In the genomic region with DNA sequence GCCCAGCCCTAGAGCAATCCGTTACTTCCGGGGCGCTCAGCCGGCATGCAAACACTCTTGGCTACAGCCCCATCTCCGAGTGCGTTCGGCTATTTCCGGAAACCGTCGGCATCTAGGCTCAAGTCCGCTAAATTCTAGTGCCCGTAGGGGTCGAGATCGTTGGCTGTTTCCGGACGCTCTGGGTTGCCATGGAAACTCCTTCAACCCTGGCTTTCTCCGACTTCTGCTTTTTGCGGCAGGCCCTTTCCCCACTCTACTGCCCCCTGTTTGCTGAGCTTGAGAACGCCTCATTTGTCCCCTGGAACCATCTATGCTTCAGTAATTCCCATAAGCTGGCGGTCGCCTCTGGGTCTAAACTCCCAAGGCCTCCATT, we compare ENCODE assay signal across 1 cellular context.
TF ChIP-seq lines count a peak whose summit lies in the region.

No MANE protein-coding gene starts in this region.

TF ChIP-seq in K562, 482 proteins besides CTCF, POLR2A, EP300 and RAD21 (continued from another document and continues in another):
- TF ChIP-seq, protein P1, sequence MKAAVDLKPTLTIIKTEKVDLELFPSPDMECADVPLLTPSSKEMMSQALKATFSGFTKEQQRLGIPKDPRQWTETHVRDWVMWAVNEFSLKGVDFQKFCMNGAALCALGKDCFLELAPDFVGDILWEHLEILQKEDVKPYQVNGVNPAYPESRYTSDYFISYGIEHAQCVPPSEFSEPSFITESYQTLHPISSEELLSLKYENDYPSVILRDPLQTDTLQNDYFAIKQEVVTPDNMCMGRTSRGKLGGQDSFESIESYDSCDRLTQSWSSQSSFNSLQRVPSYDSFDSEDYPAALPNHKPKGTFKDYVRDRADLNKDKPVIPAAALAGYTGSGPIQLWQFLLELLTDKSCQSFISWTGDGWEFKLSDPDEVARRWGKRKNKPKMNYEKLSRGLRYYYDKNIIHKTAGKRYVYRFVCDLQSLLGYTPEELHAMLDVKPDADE (conservative IDR thresholded peaks at IDR 0.05; ENCODE audit: control insufficient read depth, low read depth, low read length): 0 out of 2 replicates have a peak, but pooled peaks have one; percentile 11
- TF ChIP-seq SMAD2 (IDR thresholded peaks at IDR 0.05; ENCODE audit: low read depth, low read length) (no peak), PHF8 (IDR thresholded peaks at IDR 0.05; ENCODE audit: borderline replicate concordance, low read length) (no peak), KAT8 (IDR thresholded peaks at IDR 0.05; ENCODE audit: low read depth) (no peak), DIDO1 (tag; IDR thresholded peaks at IDR 0.05; ENCODE audit: low read depth) (no peak), ZC3H8 (IDR thresholded peaks at IDR 0.05) (no peak), SMARCA5 (IDR thresholded peaks at IDR 0.05) (peak; percentile 15; the same call in 1 of the 2 replicates), NR2C2 (CRISPR knock-in tag; IDR thresholded peaks at IDR 0.05) (0 out of 2 replicates have a peak, but pooled peaks have one; percentile 61), NR2C2 (tag; IDR thresholded peaks at IDR 0.05) (peak; percentile 80), MEIS2 (IDR thresholded peaks at IDR 0.05; ENCODE audit: partially characterized antibody) (peak; percentile 24), ZNF217 (CRISPR knock-in tag; IDR thresholded peaks at IDR 0.05) (no peak), ZFP1 (CRISPR knock-in tag; IDR thresholded peaks at IDR 0.05) (no peak), FOXM1 (IDR thresholded peaks at IDR 0.05; ENCODE audit: low read depth) (no peak), FOXM1 (CRISPR knock-in tag; IDR thresholded peaks at IDR 0.05; ENCODE audit: low read depth) (no peak), HNRNPUL1 (IDR thresholded peaks at IDR 0.05; ENCODE audit: low read length) (no peak), COPS2 (conservative IDR thresholded peaks at IDR 0.05) (no peak), ZNF143 (CRISPR knock-in tag; IDR thresholded peaks at IDR 0.05) (no peak), ZNF79 (CRISPR knock-in tag; IDR thresholded peaks at IDR 0.05; ENCODE audit: low read depth) (no peak), FOS (IDR thresholded peaks at IDR 0.05; ENCODE audit: extremely low read depth, insufficient read length) (no peak), NELFE (IDR thresholded peaks at IDR 0.05; ENCODE audit: insufficient read depth, insufficient read length) (no peak), ZNF583 (CRISPR knock-in tag; IDR thresholded peaks at IDR 0.05) (no peak), ZNF140 (CRISPR knock-in tag; IDR thresholded peaks at IDR 0.05) (no peak), HDAC3 (IDR thresholded peaks at IDR 0.05; ENCODE audit: borderline replicate concordance, partially characterized antibody) (no peak), FUS (optimal IDR thresholded peaks at IDR 0.05; ENCODE audit: low read depth, low read length) (no peak), TCFL5 (CRISPR knock-in tag; conservative IDR thresholded peaks at IDR 0.05) (no peak), SNRNP70 (optimal IDR thresholded peaks at IDR 0.05; ENCODE audit: low read depth, low read length) (no peak), ELF2 (CRISPR knock-in tag; IDR thresholded peaks at IDR 0.05) (peak; percentile 83), PCBP2 (IDR thresholded peaks at IDR 0.05; ENCODE audit: low read depth, low read length, poor library complexity, severe bottlenecking) (no peak), SMARCA4 (IDR thresholded peaks at IDR 0.05) (peak; percentile 57), HMG20A (CRISPR knock-in tag; conservative IDR thresholded peaks at IDR 0.05) (no peak), PCBP1 (IDR thresholded peaks at IDR 0.05; ENCODE audit: low read depth, low read length, poor library complexity, severe bottlenecking) (no peak), RAD51 (IDR thresholded peaks at IDR 0.05; ENCODE audit: borderline replicate concordance, low read depth) (peak; percentile 24; the same call in 1 of the 2 replicates), SMC3 (conservative IDR thresholded peaks at IDR 0.05; ENCODE audit: insufficient read depth, low read depth, low read length) (0 out of 2 replicates have a peak, but pooled peaks have one; percentile 18)
- TF ChIP-seq, protein P2, sequence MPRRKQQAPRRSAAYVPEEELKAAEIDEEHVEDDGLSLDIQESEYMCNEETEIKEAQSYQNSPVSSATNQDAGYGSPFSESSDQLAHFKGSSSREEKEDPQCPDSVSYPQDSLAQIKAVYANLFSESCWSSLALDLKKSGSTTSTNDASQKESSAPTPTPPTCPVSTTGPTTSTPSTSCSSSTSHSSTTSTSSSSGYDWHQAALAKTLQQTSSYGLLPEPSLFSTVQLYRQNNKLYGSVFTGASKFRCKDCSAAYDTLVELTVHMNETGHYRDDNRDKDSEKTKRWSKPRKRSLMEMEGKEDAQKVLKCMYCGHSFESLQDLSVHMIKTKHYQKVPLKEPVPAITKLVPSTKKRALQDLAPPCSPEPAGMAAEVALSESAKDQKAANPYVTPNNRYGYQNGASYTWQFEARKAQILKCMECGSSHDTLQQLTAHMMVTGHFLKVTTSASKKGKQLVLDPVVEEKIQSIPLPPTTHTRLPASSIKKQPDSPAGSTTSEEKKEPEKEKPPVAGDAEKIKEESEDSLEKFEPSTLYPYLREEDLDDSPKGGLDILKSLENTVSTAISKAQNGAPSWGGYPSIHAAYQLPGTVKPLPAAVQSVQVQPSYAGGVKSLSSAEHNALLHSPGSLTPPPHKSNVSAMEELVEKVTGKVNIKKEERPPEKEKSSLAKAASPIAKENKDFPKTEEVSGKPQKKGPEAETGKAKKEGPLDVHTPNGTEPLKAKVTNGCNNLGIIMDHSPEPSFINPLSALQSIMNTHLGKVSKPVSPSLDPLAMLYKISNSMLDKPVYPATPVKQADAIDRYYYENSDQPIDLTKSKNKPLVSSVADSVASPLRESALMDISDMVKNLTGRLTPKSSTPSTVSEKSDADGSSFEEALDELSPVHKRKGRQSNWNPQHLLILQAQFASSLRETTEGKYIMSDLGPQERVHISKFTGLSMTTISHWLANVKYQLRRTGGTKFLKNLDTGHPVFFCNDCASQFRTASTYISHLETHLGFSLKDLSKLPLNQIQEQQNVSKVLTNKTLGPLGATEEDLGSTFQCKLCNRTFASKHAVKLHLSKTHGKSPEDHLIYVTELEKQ (CRISPR knock-in tag; IDR thresholded peaks at IDR 0.05): no peak
- TF ChIP-seq, protein P3, sequence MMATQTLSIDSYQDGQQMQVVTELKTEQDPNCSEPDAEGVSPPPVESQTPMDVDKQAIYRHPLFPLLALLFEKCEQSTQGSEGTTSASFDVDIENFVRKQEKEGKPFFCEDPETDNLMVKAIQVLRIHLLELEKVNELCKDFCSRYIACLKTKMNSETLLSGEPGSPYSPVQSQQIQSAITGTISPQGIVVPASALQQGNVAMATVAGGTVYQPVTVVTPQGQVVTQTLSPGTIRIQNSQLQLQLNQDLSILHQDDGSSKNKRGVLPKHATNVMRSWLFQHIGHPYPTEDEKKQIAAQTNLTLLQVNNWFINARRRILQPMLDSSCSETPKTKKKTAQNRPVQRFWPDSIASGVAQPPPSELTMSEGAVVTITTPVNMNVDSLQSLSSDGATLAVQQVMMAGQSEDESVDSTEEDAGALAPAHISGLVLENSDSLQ (IDR thresholded peaks at IDR 0.05): peak; percentile 72
- TF ChIP-seq, protein P4, sequence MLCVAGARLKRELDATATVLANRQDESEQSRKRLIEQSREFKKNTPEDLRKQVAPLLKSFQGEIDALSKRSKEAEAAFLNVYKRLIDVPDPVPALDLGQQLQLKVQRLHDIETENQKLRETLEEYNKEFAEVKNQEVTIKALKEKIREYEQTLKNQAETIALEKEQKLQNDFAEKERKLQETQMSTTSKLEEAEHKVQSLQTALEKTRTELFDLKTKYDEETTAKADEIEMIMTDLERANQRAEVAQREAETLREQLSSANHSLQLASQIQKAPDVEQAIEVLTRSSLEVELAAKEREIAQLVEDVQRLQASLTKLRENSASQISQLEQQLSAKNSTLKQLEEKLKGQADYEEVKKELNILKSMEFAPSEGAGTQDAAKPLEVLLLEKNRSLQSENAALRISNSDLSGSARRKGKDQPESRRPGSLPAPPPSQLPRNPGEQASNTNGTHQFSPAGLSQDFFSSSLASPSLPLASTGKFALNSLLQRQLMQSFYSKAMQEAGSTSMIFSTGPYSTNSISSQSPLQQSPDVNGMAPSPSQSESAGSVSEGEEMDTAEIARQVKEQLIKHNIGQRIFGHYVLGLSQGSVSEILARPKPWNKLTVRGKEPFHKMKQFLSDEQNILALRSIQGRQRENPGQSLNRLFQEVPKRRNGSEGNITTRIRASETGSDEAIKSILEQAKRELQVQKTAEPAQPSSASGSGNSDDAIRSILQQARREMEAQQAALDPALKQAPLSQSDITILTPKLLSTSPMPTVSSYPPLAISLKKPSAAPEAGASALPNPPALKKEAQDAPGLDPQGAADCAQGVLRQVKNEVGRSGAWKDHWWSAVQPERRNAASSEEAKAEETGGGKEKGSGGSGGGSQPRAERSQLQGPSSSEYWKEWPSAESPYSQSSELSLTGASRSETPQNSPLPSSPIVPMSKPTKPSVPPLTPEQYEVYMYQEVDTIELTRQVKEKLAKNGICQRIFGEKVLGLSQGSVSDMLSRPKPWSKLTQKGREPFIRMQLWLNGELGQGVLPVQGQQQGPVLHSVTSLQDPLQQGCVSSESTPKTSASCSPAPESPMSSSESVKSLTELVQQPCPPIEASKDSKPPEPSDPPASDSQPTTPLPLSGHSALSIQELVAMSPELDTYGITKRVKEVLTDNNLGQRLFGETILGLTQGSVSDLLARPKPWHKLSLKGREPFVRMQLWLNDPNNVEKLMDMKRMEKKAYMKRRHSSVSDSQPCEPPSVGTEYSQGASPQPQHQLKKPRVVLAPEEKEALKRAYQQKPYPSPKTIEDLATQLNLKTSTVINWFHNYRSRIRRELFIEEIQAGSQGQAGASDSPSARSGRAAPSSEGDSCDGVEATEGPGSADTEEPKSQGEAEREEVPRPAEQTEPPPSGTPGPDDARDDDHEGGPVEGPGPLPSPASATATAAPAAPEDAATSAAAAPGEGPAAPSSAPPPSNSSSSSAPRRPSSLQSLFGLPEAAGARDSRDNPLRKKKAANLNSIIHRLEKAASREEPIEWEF (CRISPR knock-in tag; IDR thresholded peaks at IDR 0.05): no peak
- TF ChIP-seq, protein P5, sequence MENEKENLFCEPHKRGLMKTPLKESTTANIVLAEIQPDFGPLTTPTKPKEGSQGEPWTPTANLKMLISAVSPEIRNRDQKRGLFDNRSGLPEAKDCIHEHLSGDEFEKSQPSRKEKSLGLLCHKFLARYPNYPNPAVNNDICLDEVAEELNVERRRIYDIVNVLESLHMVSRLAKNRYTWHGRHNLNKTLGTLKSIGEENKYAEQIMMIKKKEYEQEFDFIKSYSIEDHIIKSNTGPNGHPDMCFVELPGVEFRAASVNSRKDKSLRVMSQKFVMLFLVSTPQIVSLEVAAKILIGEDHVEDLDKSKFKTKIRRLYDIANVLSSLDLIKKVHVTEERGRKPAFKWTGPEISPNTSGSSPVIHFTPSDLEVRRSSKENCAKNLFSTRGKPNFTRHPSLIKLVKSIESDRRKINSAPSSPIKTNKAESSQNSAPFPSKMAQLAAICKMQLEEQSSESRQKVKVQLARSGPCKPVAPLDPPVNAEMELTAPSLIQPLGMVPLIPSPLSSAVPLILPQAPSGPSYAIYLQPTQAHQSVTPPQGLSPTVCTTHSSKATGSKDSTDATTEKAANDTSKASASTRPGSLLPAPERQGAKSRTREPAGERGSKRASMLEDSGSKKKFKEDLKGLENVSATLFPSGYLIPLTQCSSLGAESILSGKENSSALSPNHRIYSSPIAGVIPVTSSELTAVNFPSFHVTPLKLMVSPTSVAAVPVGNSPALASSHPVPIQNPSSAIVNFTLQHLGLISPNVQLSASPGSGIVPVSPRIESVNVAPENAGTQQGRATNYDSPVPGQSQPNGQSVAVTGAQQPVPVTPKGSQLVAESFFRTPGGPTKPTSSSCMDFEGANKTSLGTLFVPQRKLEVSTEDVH (IDR thresholded peaks at IDR 0.05; ENCODE audit: low read depth, partially characterized antibody): peak; percentile 55
- TF ChIP-seq, protein P6, sequence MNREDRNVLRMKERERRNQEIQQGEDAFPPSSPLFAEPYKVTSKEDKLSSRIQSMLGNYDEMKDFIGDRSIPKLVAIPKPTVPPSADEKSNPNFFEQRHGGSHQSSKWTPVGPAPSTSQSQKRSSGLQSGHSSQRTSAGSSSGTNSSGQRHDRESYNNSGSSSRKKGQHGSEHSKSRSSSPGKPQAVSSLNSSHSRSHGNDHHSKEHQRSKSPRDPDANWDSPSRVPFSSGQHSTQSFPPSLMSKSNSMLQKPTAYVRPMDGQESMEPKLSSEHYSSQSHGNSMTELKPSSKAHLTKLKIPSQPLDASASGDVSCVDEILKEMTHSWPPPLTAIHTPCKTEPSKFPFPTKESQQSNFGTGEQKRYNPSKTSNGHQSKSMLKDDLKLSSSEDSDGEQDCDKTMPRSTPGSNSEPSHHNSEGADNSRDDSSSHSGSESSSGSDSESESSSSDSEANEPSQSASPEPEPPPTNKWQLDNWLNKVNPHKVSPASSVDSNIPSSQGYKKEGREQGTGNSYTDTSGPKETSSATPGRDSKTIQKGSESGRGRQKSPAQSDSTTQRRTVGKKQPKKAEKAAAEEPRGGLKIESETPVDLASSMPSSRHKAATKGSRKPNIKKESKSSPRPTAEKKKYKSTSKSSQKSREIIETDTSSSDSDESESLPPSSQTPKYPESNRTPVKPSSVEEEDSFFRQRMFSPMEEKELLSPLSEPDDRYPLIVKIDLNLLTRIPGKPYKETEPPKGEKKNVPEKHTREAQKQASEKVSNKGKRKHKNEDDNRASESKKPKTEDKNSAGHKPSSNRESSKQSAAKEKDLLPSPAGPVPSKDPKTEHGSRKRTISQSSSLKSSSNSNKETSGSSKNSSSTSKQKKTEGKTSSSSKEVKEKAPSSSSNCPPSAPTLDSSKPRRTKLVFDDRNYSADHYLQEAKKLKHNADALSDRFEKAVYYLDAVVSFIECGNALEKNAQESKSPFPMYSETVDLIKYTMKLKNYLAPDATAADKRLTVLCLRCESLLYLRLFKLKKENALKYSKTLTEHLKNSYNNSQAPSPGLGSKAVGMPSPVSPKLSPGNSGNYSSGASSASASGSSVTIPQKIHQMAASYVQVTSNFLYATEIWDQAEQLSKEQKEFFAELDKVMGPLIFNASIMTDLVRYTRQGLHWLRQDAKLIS (CRISPR knock-in tag; IDR thresholded peaks at IDR 0.05): no peak
- TF ChIP-seq, protein P7, sequence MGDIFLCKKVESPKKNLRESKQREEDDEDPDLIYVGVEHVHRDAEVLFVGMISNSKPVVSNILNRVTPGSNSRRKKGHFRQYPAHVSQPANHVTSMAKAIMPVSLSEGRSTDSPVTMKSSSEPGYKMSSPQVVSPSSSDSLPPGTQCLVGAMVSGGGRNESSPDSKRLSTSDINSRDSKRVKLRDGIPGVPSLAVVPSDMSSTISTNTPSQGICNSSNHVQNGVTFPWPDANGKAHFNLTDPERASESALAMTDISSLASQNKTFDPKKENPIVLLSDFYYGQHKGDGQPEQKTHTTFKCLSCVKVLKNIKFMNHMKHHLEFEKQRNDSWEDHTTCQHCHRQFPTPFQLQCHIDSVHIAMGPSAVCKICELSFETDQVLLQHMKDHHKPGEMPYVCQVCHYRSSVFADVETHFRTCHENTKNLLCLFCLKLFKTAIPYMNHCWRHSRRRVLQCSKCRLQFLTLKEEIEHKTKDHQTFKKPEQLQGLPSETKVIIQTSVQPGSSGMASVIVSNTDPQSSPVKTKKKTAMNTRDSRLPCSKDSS (IDR thresholded peaks at IDR 0.05; ENCODE audit: low read depth, partially characterized antibody): no peak
